1 cellular context compared by ENCODE assay signal in genomic region chr1:83559090-83559489, GRCh38.
TF ChIP-seq lines count a peak whose summit lies in the region.

No MANE protein-coding gene starts in this region.

TF ChIP-seq in GM23338, 12 proteins besides CTCF, POLR2A, EP300 and RAD21 (continued from another document):
- TF ChIP-seq STAT1 (IDR thresholded peaks at IDR 0.05; ENCODE audit: unreplicated experiment) (no peak), ETS1 (IDR thresholded peaks at IDR 0.05) (no peak), EZH2phosphoT487 (IDR thresholded peaks at IDR 0.05; ENCODE audit: unreplicated experiment) (no peak), ZNF114 (CRISPR knock-in tag; IDR thresholded peaks at IDR 0.05) (no peak), JUNB (IDR thresholded peaks at IDR 0.05; ENCODE audit: unreplicated experiment) (no peak), POLR2AphosphoS5 (IDR thresholded peaks at IDR 0.05; ENCODE audit: low read depth) (no peak), REST (IDR thresholded peaks at IDR 0.05; ENCODE audit: unreplicated experiment) (no peak), ZNF462 (CRISPR knock-in tag; IDR thresholded peaks at IDR 0.05) (no peak)
